8 cellular contexts compared by ENCODE assay signal in genomic region chr1:6347641-6348487, GRCh38. TPM values are rescaled to one million over a fixed set of nuclear protein-coding genes. Genes with fewer than 3 reads are reported as not detected.
DNase-seq lines count a peak whose midpoint lies in the region; ATAC-seq and TF ChIP-seq lines count a peak whose summit lies in the region.

No MANE protein-coding gene starts in this region.

- BruUV-seq in Panc1 (replicated peaks; lab: Mats Ljungman, UMichigan): no TSS peak

- no peaks in the 10 kb centered on the region for H3K9me3 ChIP-seq in Panc1 (ENCODE audit: control insufficient read depth, insufficient read depth, low read depth, low read length)
- H3K9me3 ChIP-seq in left ventricle myocardium inferior (replicated peaks): no peaks in the 10 kb centered on the region

- no peaks in the 10 kb centered on the region for H3K36me3 ChIP-seq in Panc1 (ENCODE audit: control insufficient read depth, insufficient read depth, low read length)
- H3K36me3 ChIP-seq in left ventricle myocardium inferior: no peaks in the 10 kb centered on the region

- DNase-seq in NCI-H446 (lab: John Stamatoyannopoulos, UW) (peak; percentile 24 to 49), NCI-H446 treated with DMSO at 0.1 percent for 48 hours (lab: John Stamatoyannopoulos, UW) (no peak), Panc1 (ENCODE audit: low read depth, low spot score) (peak; percentile 22), left ventricle myocardium inferior (peak; percentile 32), NCI-H2227 treated with DMSO at 0.1 percent for 48 hours (lab: John Stamatoyannopoulos, UW) (no peak)
- peak; percentile 46 for DNase-seq in activated gamma-delta T cell treated with anti-CD3 and anti-CD28 coated beads, Interleukin-2, amount 50 U/mL, for 16 hours (ENCODE audit: low read depth)
- DNase-seq in stimulated activated CD4-positive, alpha-beta T cell treated with anti-CD3 and anti-CD28 coated beads, Interleukin-1b, Interleukin-23, amount 100 ng/mL, for 1 hour (ENCODE audit: low read depth in 2 of 2): peak; percentile 41 to 52

- intact Hi-C loops in Panc1 (cut with micrococcal nuclease; ENCODE audit: unreplicated experiment): no loop called here
- intact Hi-C loops in left ventricle myocardium inferior (cut with micrococcal nuclease): no loop called here

- no peaks in the 10 kb centered on the region for H3K27me3 ChIP-seq in Panc1 (ENCODE audit: control insufficient read depth, insufficient read depth, low read length)
- no peaks in the 10 kb centered on the region for H3K27me3 ChIP-seq in left ventricle myocardium inferior (ENCODE audit: low read depth)

- TF ChIP-seq CTCF in Panc1 (IDR thresholded peaks at IDR 0.05) (peak; percentile 92), left ventricle myocardium inferior (IDR thresholded peaks at IDR 0.05; ENCODE audit: borderline replicate concordance) (peak; percentile 75)

- POLR2A ChIA-PET in Panc1 (lab: Charles Lee): interaction anchor here (0.7 kb wide), 1 partner anchor 103 kb away, joined by 3 read pairs; no protein-coding TSS in a partner anchor

- ATAC-seq in Panc1 (peak; percentile 62), GM19397 (IDR thresholded peaks at IDR 0.05; ENCODE audit: unreplicated experiment) (no peak)

- in situ Hi-C loops in Panc1 (cut with HindIII; ENCODE audit: low pct_unique_long_range_greater_than_20kb, low sequenced_read_pairs): no loop called here

- H3K27ac ChIP-seq in Panc1 (ENCODE audit: low read length) (no peak overlapping the region), left ventricle myocardium inferior (replicated peaks) (peak overlapping the region; percentile 77)

- CTCF ChIA-PET in Panc1 (lab: Charles Lee): interaction anchor here (0.7 to 0.9 kb wide), 3 partner anchors 10 to 57 kb away, joined by 3 to 5 read pairs (median 4); no protein-coding TSS in a partner anchor

- H3K4me3 ChIP-seq in Panc1 (ENCODE audit: low read depth in 2 of 2, low read length in 2 of 2) (no peak overlapping the region), left ventricle myocardium inferior (no peak overlapping the region)

- H3K4me1 ChIP-seq in Panc1 (ENCODE audit: control insufficient read depth, insufficient read depth, low read length) (peaks cover 33% of the 10 kb centered on the region), left ventricle myocardium inferior (peaks cover 46% of the 10 kb centered on the region)

RNA-seq across cellular contexts. Expression of gene ACOT7, which starts 45.7 kb away (rescaled TPM):
- total RNA-seq in Panc1 (2021; ENCODE audit: unreplicated experiment) (120 TPM), left ventricle myocardium inferior (8.6 TPM)
- 194 TPM for polyA plus RNA-seq in Panc1 (2012; ENCODE audit: insufficient read length)

Comparison
In these comparisons a context has a peak if more than half of its experiments do, and no peak if none do; other contexts are left out.
1. DNase-seq: peak in NCI-H446 (2 of 2), Panc1 (single experiment), activated gamma-delta T cell treated with anti-CD3 and anti-CD28 coated beads, Interleukin-2, amount 50 U/mL, for 16 hours (single experiment), left ventricle myocardium inferior (single experiment) and stimulated activated CD4-positive, alpha-beta T cell treated with anti-CD3 and anti-CD28 coated beads, Interleukin-1b, Interleukin-23, amount 100 ng/mL, for 1 hour (2 of 2); none in NCI-H446 treated with DMSO at 0.1 percent for 48 hours (single experiment) and NCI-H2227 treated with DMSO at 0.1 percent for 48 hours (single experiment).
2. RNA of gene ACOT7, which starts 45.7 kb away (total RNA-seq): 120 TPM in Panc1 (single experiment); 8.6 TPM in left ventricle myocardium inferior (single experiment); every median in the first group is over 10 times any median in the second.